ENCODE assay signal across 8 cellular contexts in genomic region chr21:34886554-34887385, GRCh38.
A peak's percentile ranks its signal among the peaks of the same experiment; 100 is the strongest.
DNase-seq lines count a peak whose midpoint lies in the region; ATAC-seq and TF ChIP-seq lines count a peak whose summit lies in the region.

No MANE protein-coding gene starts in this region.

- TF ChIP-seq POLR2A in lower leg skin (IDR thresholded peaks at IDR 0.05) = no peak

- H3K4me1 Mint-ChIP-seq in chondrocyte (ENCODE audit: low read depth) = peaks cover 50% of the 10 kb centered on the region

- H3K4me3 Mint-ChIP-seq in chondrocyte (ENCODE audit: unreplicated experiment) = peak overlapping the region; percentile 81

- H3K4me3 ChIP-seq in Panc1 (ENCODE audit: low read depth in 2 of 2, low read length in 2 of 2) (peak overlapping the region; percentile 65 to 71), lower leg skin (ENCODE audit: low read depth, poor library complexity, severe bottlenecking) (peak overlapping the region; percentile 74), stomach smooth muscle (ENCODE audit: low read length in 2 of 2) (peak overlapping the region; percentile 79 to 84)

- H3K27me3 Mint-ChIP-seq in chondrocyte (ENCODE audit: low read depth) = no peaks in the 10 kb centered on the region

- peaks cover 20% of the 10 kb centered on the region for H3K4me1 ChIP-seq in Panc1 (ENCODE audit: control insufficient read depth, insufficient read depth, low read length)
- H3K4me1 ChIP-seq in stomach smooth muscle (ENCODE audit: control insufficient read depth, insufficient read depth, low read length) = peaks cover 39% of the 10 kb centered on the region

- H3K36me3 Mint-ChIP-seq in chondrocyte (ENCODE audit: low read depth) = no peaks in the 10 kb centered on the region

- H3K27ac ChIP-seq in Panc1 (ENCODE audit: low read length) (peak overlapping the region; percentile 88), stomach smooth muscle (ENCODE audit: low read length) (no peak overlapping the region)

- in situ Hi-C loops in GM13977 (cut with MboI; ENCODE audit: low pct_unique_long_range_greater_than_20kb, low sequenced_read_pairs, unreplicated experiment) (loop anchor here (25.0 kb wide), 2 partner anchors 199 to 326 kb away; no protein-coding TSS in a partner anchor), Panc1 (cut with HindIII; ENCODE audit: low pct_unique_long_range_greater_than_20kb, low sequenced_read_pairs) (no loop called here)

- CTCF ChIA-PET in Panc1 (lab: Charles Lee) = no interaction called here

- no TSS peak for BruUV-seq in Panc1 (replicated peaks; lab: Mats Ljungman, UMichigan)

- intact Hi-C loops in Panc1 (cut with micrococcal nuclease; ENCODE audit: unreplicated experiment) (no loop called here), lower leg skin (cut with DNase I; ENCODE audit: low total_unique reads) (no loop called here)

- no peaks in the 10 kb centered on the region for H3K27me3 ChIP-seq in Panc1 (ENCODE audit: control insufficient read depth, insufficient read depth, low read length)
- H3K27me3 ChIP-seq in stomach smooth muscle (ENCODE audit: control insufficient read depth in 1 of 2, insufficient read depth in 2 of 2, low read length in 2 of 2) = peaks cover 27 to 48% of the 10 kb centered on the region in 2 donors

- TF ChIP-seq CTCF in GM13977 (IDR thresholded peaks at IDR 0.05; ENCODE audit: extremely low read depth, insufficient read depth, missing control alignments) (no peak), Panc1 (IDR thresholded peaks at IDR 0.05) (no peak), chondrocyte (IDR thresholded peaks at IDR 0.05) (peak; percentile 12), lower leg skin (IDR thresholded peaks at IDR 0.05) (no peak)

- H3K9me3 ChIP-seq in Panc1 (ENCODE audit: control insufficient read depth, insufficient read depth, low read depth, low read length) (no peaks in the 10 kb centered on the region), stomach smooth muscle (ENCODE audit: control insufficient read depth in 2 of 2, low read length in 2 of 2) (no peaks in the 10 kb centered on the region)

- 2% methylated on average over 43 to 60 of the region's 64 CpGs for WGBS in lower leg skin, 2 donors

- peak overlapping the region; percentile 47 to 93 for H3K9ac ChIP-seq in stomach smooth muscle (ENCODE audit: low read length in 2 of 2)

- DNase-seq in GM13977 (ENCODE audit: low spot score) (peak; percentile 40), Panc1 (ENCODE audit: low read depth, low spot score) (no peak), chondrocyte (ENCODE audit: low spot score) (no peak), lower leg skin (ENCODE audit: low spot score in 2 of 2) (peak in 1 of 2 donors; percentile 90), foreskin melanocyte (no peak), GM19238 (ENCODE audit: insufficient read length, low spot score) (no peak)

- POLR2A ChIA-PET in Panc1 (lab: Charles Lee) = no interaction called here

- H3K36me3 ChIP-seq in Panc1 (ENCODE audit: control insufficient read depth, insufficient read depth, low read length) (no peaks in the 10 kb centered on the region; the same call in 1 of the 2 replicates), stomach smooth muscle (ENCODE audit: control insufficient read depth in 2 of 2, insufficient read depth in 2 of 2, low read length in 2 of 2) (no peaks in the 10 kb centered on the region)

- ATAC-seq in Panc1 (no peak), GM21786 (IDR thresholded peaks at IDR 0.05; ENCODE audit: unreplicated experiment) (no peak)

- no peaks in the 10 kb centered on the region for H3K9me3 Mint-ChIP-seq in chondrocyte (ENCODE audit: low read depth)

- H3K27ac Mint-ChIP-seq in chondrocyte (ENCODE audit: unreplicated experiment) = peak overlapping the region; percentile 96
